ENCODE assay signal across 10 cellular contexts in the genomic region with DNA sequence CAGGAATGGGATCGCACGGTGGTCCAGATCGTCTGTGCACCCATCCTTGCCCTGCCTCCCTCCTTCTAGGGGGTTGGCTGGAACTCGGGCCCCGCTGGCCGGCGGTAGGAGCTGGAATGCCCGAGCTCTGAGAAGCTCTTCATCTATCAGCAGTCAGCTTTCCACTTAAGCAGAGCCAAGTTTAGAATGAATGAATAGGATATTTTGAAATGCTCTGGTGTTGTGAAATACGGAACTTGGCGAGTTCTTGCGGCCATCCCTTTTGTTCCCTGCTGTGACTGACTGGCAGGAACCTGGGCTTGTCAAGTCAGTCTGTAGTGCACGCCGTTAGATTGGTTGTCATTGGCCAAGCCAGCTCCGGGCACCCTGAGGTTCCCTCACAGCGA. TPM values are rescaled to one million over a fixed set of nuclear protein-coding genes. Genes with fewer than 3 reads are reported as not detected.
A peak's percentile ranks its signal among the peaks of the same experiment; 100 is the strongest.
DNase-seq lines count a peak whose midpoint lies in the region; ATAC-seq and TF ChIP-seq lines count a peak whose summit lies in the region.
"Had no signal": no experiment of that assay in that cellular context is flagged by ENCODE, and none has a peak within 500 bp of the region (broad histone marks: within the 10 kb centered on the region; RNA-seq: fewer than 3 reads in every experiment).

No MANE protein-coding gene starts in this region.

- peaks cover 43% of the 10 kb centered on the region for H3K4me1 Mint-ChIP-seq in activated T-cell treated with anti-CD3 and anti-CD28 coated beads, Interleukin-2, amount 50 U/mL, for 72 hours (ENCODE audit: low read depth)

- H3K4me3 Mint-ChIP-seq in activated T-cell treated with anti-CD3 and anti-CD28 coated beads, Interleukin-2, amount 50 U/mL, for 72 hours: no peak overlapping the region

- H3K27ac Mint-ChIP-seq in activated T-cell treated with anti-CD3 and anti-CD28 coated beads, Interleukin-2, amount 50 U/mL, for 72 hours: peak overlapping the region; percentile 49

- no peak for TF ChIP-seq CTCF in GM10266 (IDR thresholded peaks at IDR 0.05; ENCODE audit: control insufficient read depth, insufficient read depth, low read depth, missing control alignments)

- H3K9me3 Mint-ChIP-seq in activated T-cell treated with anti-CD3 and anti-CD28 coated beads, Interleukin-2, amount 50 U/mL, for 72 hours: no peaks in the 10 kb centered on the region

- no peak for ATAC-seq in activated T-cell treated with anti-CD3 and anti-CD28 coated beads, Interleukin-2, amount 50 U/mL, for 72 hours (replicated peaks in 1 of 2)
- ATAC-seq in HG02981 (IDR thresholded peaks at IDR 0.05; ENCODE audit: unreplicated experiment): no peak

- H3K36me3 Mint-ChIP-seq in activated T-cell treated with anti-CD3 and anti-CD28 coated beads, Interleukin-2, amount 50 U/mL, for 72 hours (ENCODE audit: insufficient read depth in 2 of 2): peaks cover 0 to 3% of the 10 kb centered on the region in 2 donors

- no peak for DNase-seq in activated T-cell treated with anti-CD3 and anti-CD28 coated beads, Interleukin-2, amount 50 U/mL, for 72 hours
- DNase-seq in activated T-cell treated with anti-CD3 and anti-CD28 coated beads, Interleukin-2, amount 50 U/mL, for 1 hour: no peak
- peak; percentile 12 to 55 for DNase-seq in dermis microvascular lymphatic vessel endothelial cell (ENCODE audit: low read depth in 2 of 2)
- peak; percentile 38 for DNase-seq in mucosa of gallbladder (ENCODE audit: low spot score)
- no peak for DNase-seq in effector CD4-positive, alpha-beta T cell
- DNase-seq in GM10266 (ENCODE audit: extremely low spot score): no peak
- no peak for DNase-seq in SK-N-DZ (ENCODE audit: low spot score)
- DNase-seq: ACHN, SK-N-SH had no signal

- no peaks in the 10 kb centered on the region for H3K27me3 Mint-ChIP-seq in activated T-cell treated with anti-CD3 and anti-CD28 coated beads, Interleukin-2, amount 50 U/mL, for 72 hours (ENCODE audit: low read depth)

RNA-seq across cellular contexts. Expression of gene FOXK1, which starts 33.3 kb away (rescaled TPM):
- 10 to 100 TPM; 38.6 to 41.0 TPM for total RNA-seq in activated T-cell treated with anti-CD3 and anti-CD28 coated beads, Interleukin-2, amount 50 U/mL, for 72 hours
- total RNA-seq in dermis microvascular lymphatic vessel endothelial cell (21.2 TPM in 2 replicates), mucosa of gallbladder (27.0 TPM)
- 10.5 and 11.9 TPM in 2 replicates for polyA plus RNA-seq in SK-N-DZ (2014; cell fraction: cytosol; rRNA removed)
- polyA plus RNA-seq in SK-N-DZ (2014; cell fraction: nucleus; rRNA removed): 11.5 and 14.7 TPM in 2 replicates

Comparison
In these comparisons a context has a peak if more than half of its experiments do, and no peak if none do; other contexts are left out.
1. DNase-seq: peak in dermis microvascular lymphatic vessel endothelial cell (2 of 2) and mucosa of gallbladder (single experiment); none in activated T-cell treated with anti-CD3 and anti-CD28 coated beads, Interleukin-2, amount 50 U/mL, for 72 hours (0 of 2), activated T-cell treated with anti-CD3 and anti-CD28 coated beads, Interleukin-2, amount 50 U/mL, for 1 hour (single experiment), effector CD4-positive, alpha-beta T cell (single experiment), GM10266 (single experiment) and SK-N-DZ (single experiment).